Comparison of ENCODE assay signal across 8 cellular contexts in the genomic region with DNA sequence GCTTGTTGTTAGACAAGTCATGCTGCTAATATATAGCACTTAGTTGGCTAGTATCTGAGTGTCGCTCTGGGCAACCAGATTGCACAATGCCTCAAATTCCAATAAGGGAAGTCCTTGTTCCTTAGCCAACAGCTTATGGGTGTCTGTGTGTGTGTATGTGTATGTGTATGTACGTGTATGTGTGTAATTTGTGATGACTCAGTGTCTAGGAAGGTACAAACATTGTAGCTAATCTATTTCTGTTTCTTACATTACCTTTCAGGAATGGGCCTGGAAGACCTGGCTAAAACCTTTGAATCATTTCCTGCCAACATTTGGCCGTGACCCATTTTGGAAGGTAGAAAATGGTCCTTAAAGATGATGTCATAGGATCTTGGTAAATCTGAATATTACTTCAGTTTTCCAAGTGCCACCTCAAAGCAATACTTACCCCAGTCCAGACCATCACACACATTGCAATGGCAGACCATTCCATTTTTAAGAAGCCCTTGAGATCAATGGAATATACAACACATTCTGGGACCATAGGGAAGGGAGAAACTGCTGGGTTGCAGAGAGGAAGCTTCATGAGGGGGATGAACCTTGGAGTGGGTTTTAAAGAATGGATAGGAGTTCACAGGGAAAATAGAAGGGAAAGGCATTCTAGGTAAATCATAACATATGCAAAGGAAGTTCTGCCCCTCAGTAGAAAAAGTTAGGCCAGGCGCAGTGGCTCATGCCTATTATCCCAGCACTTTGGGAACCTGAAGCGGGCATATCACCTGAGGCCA. TPM values are rescaled to one million over a fixed set of nuclear protein-coding genes. Genes with fewer than 3 reads are reported as not detected.
DNase-seq lines count a peak whose midpoint lies in the region; ATAC-seq lines count a peak whose summit lies in the region.

No MANE protein-coding gene starts in this region.

- no peak overlapping the region for H3K14ac ChIP-seq in neuronal stem cell (ENCODE audit: low read length)

- no peaks in the 10 kb centered on the region for H3K79me1 ChIP-seq in neuronal stem cell (ENCODE audit: low read depth, low read length)

- H3K4me3 Mint-ChIP-seq in activated CD4-positive, alpha-beta T cell treated with anti-CD3 and anti-CD28 coated beads, Interleukin-2, amount 10 ng/mL, durations not matched to agents 24 days and 14 days: no peak overlapping the region
- peak overlapping the region in 1 of 5 donors; percentile 30 for H3K4me3 Mint-ChIP-seq in immature natural killer cell
- H3K4me3 Mint-ChIP-seq in stimulated activated effector memory CD8-positive, alpha-beta T cell treated with anti-CD3 and anti-CD28 coated beads, Interleukin-12 subunit alpha, Interleukin-12 subunit beta, amount 100 ng/mL, for 72 hours: no peak overlapping the region

- no peak overlapping the region for H2AK5ac ChIP-seq in neuronal stem cell (ENCODE audit: low read depth, low read length)

- peak overlapping the region; percentile 80 for H3K27ac Mint-ChIP-seq in activated CD4-positive, alpha-beta T cell treated with anti-CD3 and anti-CD28 coated beads, Interleukin-2, amount 10 ng/mL, durations not matched to agents 24 days and 14 days
- peak overlapping the region; percentile 66 to 98 (median 84) for H3K27ac Mint-ChIP-seq in immature natural killer cell
- H3K27ac Mint-ChIP-seq in stimulated activated effector memory CD8-positive, alpha-beta T cell treated with anti-CD3 and anti-CD28 coated beads, Interleukin-12 subunit alpha, Interleukin-12 subunit beta, amount 100 ng/mL, for 72 hours: peak overlapping the region; percentile 63

- ATAC-seq in stimulated activated effector memory CD8-positive, alpha-beta T cell treated with anti-CD3 and anti-CD28 coated beads, Interleukin-12 subunit alpha, Interleukin-12 subunit beta, amount 100 ng/mL, for 72 hours: no peak
- ATAC-seq in GM21360 (IDR thresholded peaks at IDR 0.05; ENCODE audit: unreplicated experiment): no peak

- WGBS in neuronal stem cell (ENCODE audit: extremely low coverage in 2 of 2, insufficient read length in 2 of 2, insufficient replicate concordance in 1 of 2), 2 donors: no CpG with 5 or more reads among the region's 5 CpGs

- no peak overlapping the region for H3K4me2 ChIP-seq in neuronal stem cell (ENCODE audit: insufficient read depth, low read length, poor library complexity, severe bottlenecking)

- no peak overlapping the region for H3K9ac ChIP-seq in adipocyte (ENCODE audit: low read length)
- no peak overlapping the region for H3K9ac ChIP-seq in neuronal stem cell (ENCODE audit: low read depth, low read length, poor library complexity)

- no peak overlapping the region for H2BK5ac ChIP-seq in neuronal stem cell (ENCODE audit: low read length)

- H3K27me3 ChIP-seq in adipocyte (replicated peaks; ENCODE audit: control insufficient read depth, insufficient read depth, low read length): no peaks in the 10 kb centered on the region
- no peaks in the 10 kb centered on the region for H3K27me3 ChIP-seq in neuronal stem cell (ENCODE audit: control insufficient read depth in 3 of 3, insufficient read depth in 3 of 3, low read depth in 1 of 3, low read length in 3 of 3)

- peaks cover 61% of the 10 kb centered on the region for H3K4me1 ChIP-seq in adipocyte (ENCODE audit: control insufficient read depth, insufficient read depth, low read length)
- H3K4me1 ChIP-seq in neuronal stem cell (ENCODE audit: control insufficient read depth in 2 of 2, insufficient read depth in 1 of 2, low read depth in 1 of 2, low read length in 2 of 2): peaks cover 22 to 23% of the 10 kb centered on the region in 2 donors

- peaks cover 75% of the 10 kb centered on the region for H3K36me3 Mint-ChIP-seq in activated CD4-positive, alpha-beta T cell treated with anti-CD3 and anti-CD28 coated beads, Interleukin-2, amount 10 ng/mL, durations not matched to agents 24 days and 14 days (ENCODE audit: low read depth)
- H3K36me3 Mint-ChIP-seq in immature natural killer cell: peaks cover 18 to 46% (median 23%) of the 10 kb centered on the region in 3 donors
- H3K36me3 Mint-ChIP-seq in stimulated activated effector memory CD8-positive, alpha-beta T cell treated with anti-CD3 and anti-CD28 coated beads, Interleukin-12 subunit alpha, Interleukin-12 subunit beta, amount 100 ng/mL, for 72 hours: peaks cover 95% of the 10 kb centered on the region

- no peak for DNase-seq in activated CD4-positive, alpha-beta T cell treated with anti-CD3 and anti-CD28 coated beads, Interleukin-2, amount 10 ng/mL, durations not matched to agents 24 days and 14 days
- DNase-seq in activated CD4-positive, alpha-beta T cell treated with anti-CD3 and anti-CD28 coated beads, Interleukin-2, amount 50 U/mL, for 4 hours: no peak
- DNase-seq in adipocyte (ENCODE audit: low read depth) (peak; percentile 95), immature natural killer cell (no peak), GM19240 (ENCODE audit: insufficient read length, low spot score) (no peak), neuronal stem cell (ENCODE audit: low spot score) (no peak)
- no peak for DNase-seq in stimulated activated effector memory CD8-positive, alpha-beta T cell treated with anti-CD3 and anti-CD28 coated beads, Interleukin-12 subunit alpha, Interleukin-12 subunit beta, amount 100 ng/mL, for 72 hours (ENCODE audit: low spot score in 2 of 2)

- no peaks in the 10 kb centered on the region for H3K9me3 Mint-ChIP-seq in activated CD4-positive, alpha-beta T cell treated with anti-CD3 and anti-CD28 coated beads, Interleukin-2, amount 10 ng/mL, durations not matched to agents 24 days and 14 days
- no peaks in the 10 kb centered on the region for H3K9me3 Mint-ChIP-seq in immature natural killer cell
- H3K9me3 Mint-ChIP-seq in stimulated activated effector memory CD8-positive, alpha-beta T cell treated with anti-CD3 and anti-CD28 coated beads, Interleukin-12 subunit alpha, Interleukin-12 subunit beta, amount 100 ng/mL, for 72 hours: no peaks in the 10 kb centered on the region

- no peak overlapping the region for H3K18ac ChIP-seq in neuronal stem cell (ENCODE audit: low read length)

- no peak overlapping the region for H3K27ac ChIP-seq in neuronal stem cell (replicated peaks; ENCODE audit: low read length)

- H3K4me1 Mint-ChIP-seq in activated CD4-positive, alpha-beta T cell treated with anti-CD3 and anti-CD28 coated beads, Interleukin-2, amount 10 ng/mL, durations not matched to agents 24 days and 14 days: peaks cover 57% of the 10 kb centered on the region
- peaks cover 88 to 92% of the 10 kb centered on the region in 2 donors for H3K4me1 Mint-ChIP-seq in immature natural killer cell
- peaks cover 68% of the 10 kb centered on the region for H3K4me1 Mint-ChIP-seq in stimulated activated effector memory CD8-positive, alpha-beta T cell treated with anti-CD3 and anti-CD28 coated beads, Interleukin-12 subunit alpha, Interleukin-12 subunit beta, amount 100 ng/mL, for 72 hours

- intact Hi-C loops in activated CD4-positive, alpha-beta T cell treated with anti-CD3 and anti-CD28 coated beads, Interleukin-2, amount 10 ng/mL, durations not matched to agents 24 days and 14 days (cut with micrococcal nuclease): no loop called here

- H2AFZ ChIP-seq in neuronal stem cell (ENCODE audit: low read length): no peak overlapping the region

- peak overlapping the region; percentile 31 for H3K4me3 ChIP-seq in adipocyte (ENCODE audit: low read length)
- H3K4me3 ChIP-seq in neuronal stem cell (ENCODE audit: low read length in 2 of 2): no peak overlapping the region

- no peak overlapping the region for H2BK15ac ChIP-seq in neuronal stem cell (ENCODE audit: low read length)

- H2BK120ac ChIP-seq in neuronal stem cell (ENCODE audit: low read depth, low read length): no peak overlapping the region

- H4K8ac ChIP-seq in neuronal stem cell (ENCODE audit: low read depth, low read length): no peak overlapping the region

- H2BK12ac ChIP-seq in neuronal stem cell (ENCODE audit: low read length): no peak overlapping the region

- H3K23ac ChIP-seq in neuronal stem cell (ENCODE audit: low read depth, low read length, poor library complexity): no peak overlapping the region

- H3K27me3 Mint-ChIP-seq in activated CD4-positive, alpha-beta T cell treated with anti-CD3 and anti-CD28 coated beads, Interleukin-2, amount 10 ng/mL, durations not matched to agents 24 days and 14 days: no peaks in the 10 kb centered on the region
- H3K27me3 Mint-ChIP-seq in immature natural killer cell (ENCODE audit: low read depth in 3 of 3): peaks cover 0 to 5% (median 3%) of the 10 kb centered on the region in 3 donors

- H3K9me3 ChIP-seq in adipocyte (ENCODE audit: control insufficient read depth, low read length) (no peaks in the 10 kb centered on the region), neuronal stem cell (replicated peaks in 1 of 2; ENCODE audit: control insufficient read depth in 2 of 2, insufficient read depth in 1 of 2, low read depth in 1 of 2, low read length in 2 of 2) (no peaks in the 10 kb centered on the region)

- peaks cover 60% of the 10 kb centered on the region for H3K36me3 ChIP-seq in adipocyte (ENCODE audit: control insufficient read depth, insufficient read depth, low read length, severe bottlenecking)
- peaks cover 0 to 79% of the 10 kb centered on the region in 2 donors for H3K36me3 ChIP-seq in neuronal stem cell (replicated peaks in 1 of 2; ENCODE audit: control insufficient read depth in 2 of 2, insufficient read depth in 2 of 2, low read length in 2 of 2)

- H4K91ac ChIP-seq in neuronal stem cell (ENCODE audit: low read depth, low read length, poor library complexity): no peak overlapping the region

- H3K4ac ChIP-seq in neuronal stem cell (ENCODE audit: low read length): no peak overlapping the region

RNA-seq across cellular contexts. Expression of a gene that starts 25.1 kb away (rescaled TPM):
- 31.9 and 36.9 TPM in 2 replicates for total RNA-seq in activated CD4-positive, alpha-beta T cell treated with anti-CD3 and anti-CD28 coated beads, Interleukin-2, amount 10 ng/mL, durations not matched to agents 24 days and 14 days
- polyA plus RNA-seq in immature natural killer cell: 10 to 100 TPM; 26.2 to 73.6 (median 27.6) TPM
- 6.2 TPM for polyA plus RNA-seq in neuronal stem cell (2013, experiment 1 of 2)
- 6.4 TPM for polyA plus RNA-seq in neuronal stem cell (2013, experiment 2 of 2)
